ENCODE assay signal across 16 cellular contexts in the genomic region with DNA sequence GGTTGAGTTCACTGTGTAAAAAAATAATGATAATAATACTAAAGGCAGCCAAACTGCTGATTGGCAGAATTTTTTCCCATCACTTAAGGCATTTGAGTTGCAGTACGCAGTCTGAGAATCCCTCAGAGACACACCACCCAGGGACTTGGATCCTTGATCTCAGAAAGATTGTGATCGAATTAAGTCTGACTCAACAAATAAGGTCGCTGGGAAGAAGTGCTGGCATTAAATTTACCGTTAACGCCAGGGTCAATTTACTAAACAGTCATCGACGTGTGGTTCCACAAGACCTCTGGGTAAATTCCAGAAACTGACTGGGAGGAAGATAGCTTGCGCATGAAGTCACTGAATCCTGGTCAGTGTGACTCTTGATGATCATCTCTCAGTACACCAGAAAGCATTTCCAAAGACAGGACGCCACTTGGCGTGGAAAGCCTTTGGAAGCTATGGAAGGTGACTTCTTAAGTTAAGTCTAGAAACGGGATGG. TPM values are rescaled to one million over a fixed set of nuclear protein-coding genes. Genes with fewer than 3 reads are reported as not detected.
DNase-seq lines count a peak whose midpoint lies in the region; FAIRE-seq and TF ChIP-seq lines count a peak whose summit lies in the region.
"Had no signal": no experiment of that assay in that cellular context is flagged by ENCODE, and none has a peak within 500 bp of the region (broad histone marks: within the 10 kb centered on the region; RNA-seq: fewer than 3 reads in every experiment).

No MANE protein-coding gene starts in this region.

- H3K27ac ChIP-seq in astrocyte (ENCODE audit: low read depth, low read length) (peak overlapping the region; percentile 85), right atrium auricular region (peak overlapping the region; percentile 10 to 48)
- H3K27ac ChIP-seq: esophagus squamous epithelium, neutrophil had no signal

- no peak for TF ChIP-seq CTCF in astrocyte (IDR thresholded peaks at IDR 0.05; ENCODE audit: insufficient read depth, low read depth, low read length)
- no peak for TF ChIP-seq CTCF in right atrium auricular region (IDR thresholded peaks at IDR 0.05)

- no peak overlapping the region for H3K4me3 ChIP-seq in astrocyte (ENCODE audit: insufficient read depth, low read depth, low read length)
- no peak overlapping the region for H3K4me3 ChIP-seq in right atrium auricular region
- H3K4me3 ChIP-seq: esophagus squamous epithelium had no signal

- no peaks in the 10 kb centered on the region for H3K36me3 Mint-ChIP-seq in astrocyte (ENCODE audit: low read depth, unreplicated experiment)

- peak overlapping the region; percentile 74 for H3K9ac ChIP-seq in astrocyte (ENCODE audit: low read length)

- no peaks in the 10 kb centered on the region for H3K79me2 ChIP-seq in astrocyte (ENCODE audit: insufficient read depth, low read length)

- H3K27ac Mint-ChIP-seq in astrocyte (ENCODE audit: unreplicated experiment) = peak overlapping the region; percentile 66

- H3K4me1 ChIP-seq in astrocyte (ENCODE audit: insufficient read depth, low read length) (peaks cover 27% of the 10 kb centered on the region), right atrium auricular region (no peaks in the 10 kb centered on the region)

- H3K9me3 Mint-ChIP-seq in astrocyte (ENCODE audit: unreplicated experiment) = no peaks in the 10 kb centered on the region

- H3K4me1 Mint-ChIP-seq in astrocyte (ENCODE audit: low read depth, unreplicated experiment) = peaks cover 11% of the 10 kb centered on the region

- H3K4me2 ChIP-seq in astrocyte (ENCODE audit: low read length) = peak overlapping the region; percentile 65

- H3K4me3 Mint-ChIP-seq in astrocyte (ENCODE audit: unreplicated experiment) = no peak overlapping the region

- TF ChIP-seq POLR2A in H54 (IDR thresholded peaks at IDR 0.05; ENCODE audit: low read depth, low read length) = no peak

- H3K36me3 ChIP-seq in astrocyte (ENCODE audit: insufficient read depth, low read length) = no peaks in the 10 kb centered on the region
- no peaks in the 10 kb centered on the region for H3K36me3 ChIP-seq in right atrium auricular region
- H3K36me3 ChIP-seq: esophagus squamous epithelium, neutrophil had no signal

- H2AFZ ChIP-seq in astrocyte (ENCODE audit: low read depth, low read length) = peak overlapping the region; percentile 22

- H4K20me1 ChIP-seq in astrocyte (ENCODE audit: insufficient read depth, low read length) = no peaks in the 10 kb centered on the region

- FAIRE-seq in H54 (lab: Jason Lieb, UNC) = peak; percentile 33
- no peak for FAIRE-seq in astrocyte (lab: Jason Lieb, UNC)
- FAIRE-seq: bronchial epithelial cell had no signal

- DNase-seq in H54 (ENCODE audit: insufficient read length, low spot score) (peak; percentile 51), astrocyte (ENCODE audit: low read depth) (peak; percentile 99), right atrium auricular region (ENCODE audit: low spot score) (peak; percentile 84), stromal cell of bone marrow (ENCODE audit: low read depth) (peak; percentile 97), mesenteric fat pad (ENCODE audit: low spot score) (no peak), SIG-M5 treated with dmso at 0.1 percent for 504 hours (lab: John Stamatoyannopoulos, UW; ENCODE audit: unreplicated experiment) (no peak), GDM1 (lab: John Stamatoyannopoulos, UW) (no peak), DMS79 (lab: John Stamatoyannopoulos, UW) (no peak)
- DNase-seq: activated CD4-positive, CD25-positive, alpha-beta regulatory T cell treated with anti-CD3 and anti-CD28 coated beads, Interleukin-2, amount 50 U/mL, for 72 hours; DMS 273 treated with DMSO at 0.1 percent for 48 hours; esophagus squamous epithelium; NCI-H1048; NCI-H526; substantia nigra had no signal

- H3K27me3 ChIP-seq in astrocyte (ENCODE audit: insufficient read depth, low read length) (peaks cover 3% of the 10 kb centered on the region), right atrium auricular region (no peaks in the 10 kb centered on the region)

- H3K9me3 ChIP-seq in astrocyte (ENCODE audit: insufficient read depth, low read depth, low read length) (no peaks in the 10 kb centered on the region), right atrium auricular region (no peaks in the 10 kb centered on the region)
- H3K9me3 ChIP-seq: esophagus squamous epithelium, neutrophil had no signal

- H3K27me3 Mint-ChIP-seq in astrocyte (ENCODE audit: low read depth, unreplicated experiment) = no peaks in the 10 kb centered on the region

RNA-seq across cellular contexts. Expression of a gene that starts 48.3 kb away (rescaled TPM):
- total RNA-seq in astrocyte (10.2 and 11.0 TPM in 2 replicates), right atrium auricular region (10 to 100 TPM; 16.4 to 29.8 TPM), mesenteric fat pad (2.4 TPM)

Comparison
In these comparisons a context has a peak if more than half of its experiments do, and no peak if none do; other contexts are left out.
1. DNase-seq: peak in H54 (single experiment), astrocyte (single experiment), right atrium auricular region (single experiment) and stromal cell of bone marrow (single experiment); none in mesenteric fat pad (single experiment), SIG-M5 treated with dmso at 0.1 percent for 504 hours (single experiment), GDM1 (single experiment) and DMS79 (single experiment).